Comparison of ENCODE assay signal across 29 cellular contexts in genomic region chr15:44796508-44796907, GRCh38.
"Had no signal": no experiment of that assay in that cellular context is flagged by ENCODE, and none has a peak within 500 bp of the region (broad histone marks: within the 10 kb centered on the region; RNA-seq: fewer than 3 reads in every experiment).

No MANE protein-coding gene starts in this region.

- DNase-seq: activated B cell treated with CpG ODN at 0.5 μM for 24 hours; activated CD4-positive, alpha-beta memory T cell treated with anti-CD3 and anti-CD28 coated beads, Interleukin-2, amount 10 ng/mL, durations not matched to agents 7 days and 5 days; activated CD4-positive, alpha-beta T cell treated with anti-CD3 and anti-CD28 coated beads for 4 hours; activated CD4-positive, alpha-beta T cell treated with anti-CD3 and anti-CD28 coated beads, Interleukin-2, amount 10 ng/mL, durations not matched to agents 7 days and 5 days; activated CD4-positive, alpha-beta T cell treated with anti-CD3 and anti-CD28 coated beads, Interleukin-2, amount 50 U/mL, for 48 hours; activated CD4-positive, CD25-positive, alpha-beta regulatory T cell treated with anti-CD3 and anti-CD28 coated beads, Interleukin-2, amount 50 U/mL, for 72 hours; activated CD8-positive, alpha-beta memory T cell treated with anti-CD3 and anti-CD28 coated beads for 24 hours; activated CD8-positive, alpha-beta memory T cell treated with anti-CD3 and anti-CD28 coated beads, Interleukin-2, amount 10 ng/mL, durations not matched to agents 7 days and 5 days; activated CD8-positive, alpha-beta memory T cell treated with anti-CD3 and anti-CD28 coated beads, Interleukin-2, amount 50 U/mL, for 48 hours; activated CD8-positive, alpha-beta T cell treated with anti-CD3 and anti-CD28 coated beads, Interleukin-2, amount 10 ng/mL, durations not matched to agents 7 days and 5 days; activated effector memory CD4-positive, alpha-beta T cell treated with Interleukin-2 at 50 U/mL for 16 hours; activated gamma-delta T cell; activated naive CD4-positive, alpha-beta T cell treated with anti-CD3 and anti-CD28 coated beads, Interleukin-2, amount 10 ng/mL, durations not matched to agents 7 days and 5 days; activated naive CD4-positive, alpha-beta T cell treated with Interleukin-2 at 50 U/mL for 16 hours; activated naive CD8-positive, alpha-beta T cell treated with anti-CD3 and anti-CD28 coated beads, Interleukin-2, amount 10 ng/mL, durations not matched to agents 7 days and 5 days; activated naive CD8-positive, alpha-beta T cell treated with anti-CD3 and anti-CD28 coated beads, Interleukin-2, amount 50 U/mL, for 24 hours; activated T-cell treated with anti-CD3 and anti-CD28 coated beads, Interleukin-2, amount 50 U/mL, for 24 hours; activated T-cell treated with anti-CD3 and anti-CD28 coated beads, Interleukin-2, amount 50 U/mL, for 48 hours; amygdala; anterior cingulate cortex; cerebellar nuclear complex; T-helper 1 cell; T-helper 2 cell; T-helper 9 cell had no signal

- H3K9me3 ChIP-seq: ascending aorta had no signal

- H3K27me3 ChIP-seq: ascending aorta had no signal

- ATAC-seq: activated CD8-positive, alpha-beta memory T cell treated with anti-CD3 and anti-CD28 coated beads, Interleukin-2, amount 10 ng/mL, durations not matched to agents 7 days and 5 days; activated CD8-positive, alpha-beta T cell treated with anti-CD3 and anti-CD28 coated beads, Interleukin-2, amount 10 ng/mL, durations not matched to agents 7 days and 5 days; activated naive CD8-positive, alpha-beta T cell treated with anti-CD3 and anti-CD28 coated beads, Interleukin-2, amount 50 U/mL, for 24 hours had no signal

- H3K36me3 ChIP-seq: ascending aorta, cardiac muscle cell had no signal

- H3K4me3 ChIP-seq: ascending aorta, cardiac muscle cell had no signal

- H3K4me1 ChIP-seq: ascending aorta had no signal

- H3K27ac ChIP-seq: ascending aorta, cardiac muscle cell, VCaP had no signal

- FAIRE-seq: bronchial epithelial cell, TTC549 had no signal
